Comparison of ENCODE assay signal across 30 cellular contexts in the genomic region with DNA sequence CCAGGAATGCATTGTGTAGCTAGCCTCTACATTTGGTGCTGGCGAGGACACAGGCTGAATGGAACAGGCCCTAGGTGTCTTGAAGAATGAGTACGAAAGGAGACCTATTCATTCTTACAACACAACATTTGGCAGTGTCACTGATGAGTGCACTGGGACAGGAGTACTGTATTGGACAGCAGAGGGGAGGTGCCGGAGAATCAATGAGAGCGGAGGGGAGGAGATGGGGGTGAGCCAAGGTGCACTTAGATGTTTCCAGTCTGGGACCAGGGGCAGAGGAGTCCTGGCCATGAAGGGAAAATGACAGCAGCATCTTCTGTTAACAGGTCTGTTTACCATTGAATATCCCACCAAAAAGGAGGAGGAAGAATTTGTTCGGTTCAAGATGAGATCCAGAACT. TPM values are rescaled to one million over a fixed set of nuclear protein-coding genes. Genes with fewer than 3 reads are reported as not detected.
"Had no signal": no experiment of that assay in that cellular context is flagged by ENCODE, and none has a peak within 500 bp of the region (broad histone marks: within the 10 kb centered on the region; RNA-seq: fewer than 3 reads in every experiment).

No MANE protein-coding gene starts in this region.

- H3K9me3 Mint-ChIP-seq: stimulated activated effector memory CD8-positive, alpha-beta T cell treated with anti-CD3 and anti-CD28 coated beads, Interleukin-12 subunit alpha, Interleukin-12 subunit beta, amount 100 ng/mL, for 72 hours; stimulated activated memory B cell treated with anti-CD40 and anti-IgM and Interleukin-4, amounts not matched to agents 10 μg/mL and 1 μg/mL and 100 μg/mL, for 72 hours; stimulated activated naive B cell treated with anti-CD40 and anti-IgM and Interleukin-4, amounts not matched to agents 10 μg/mL and 1 μg/mL and 100 μg/mL, for 72 hours; stimulated activated naive CD8-positive, alpha-beta T cell treated with anti-CD3 and anti-CD28 coated beads, Interleukin-15, amount 100 ng/mL, for 72 hours; stimulated activated naive CD8-positive, alpha-beta T cell treated with anti-CD3 and anti-CD28 coated beads, Interleukin-15, Interleukin-2, amounts not matched to agents 100 ng/mL and 50 ng/mL, for 24 hours; type B pancreatic cell had no signal

- H3K4me1 ChIP-seq: testis had no signal

- H3K27ac ChIP-seq: stomach, suprapubic skin, testis, thoracic aorta, thyroid gland, tibial artery, tibial nerve, transverse colon, upper lobe of left lung, upper lobe of right lung, vagina had no signal

- DNase-seq: stimulated activated CD4-positive, alpha-beta T cell treated with anti-CD3 and anti-CD28 coated beads, Interleukin-2, amount 100 ng/mL, for 48 hours; stimulated activated CD4-positive, alpha-beta T cell treated with anti-CD3 and anti-CD28 coated beads, Interleukin-4, amount 100 ng/mL, for 1 hour; stimulated activated CD4-positive, alpha-beta T cell treated with anti-CD3 and anti-CD28 coated beads, Interleukin-4, amount 100 ng/mL, for 24 hours; stimulated activated CD4-positive, alpha-beta T cell treated with anti-CD3 and anti-CD28 coated beads, Interleukin-4, amount 100 ng/mL, for 4 hours; stimulated activated CD8-positive, alpha-beta memory T cell treated with anti-CD3 and anti-CD28 coated beads, Interleukin-4, amount 100 ng/mL, for 48 hours; stimulated activated naive B cell treated with anti-CD40 and anti-IgM and Interleukin-4, amounts not matched to agents 10 μg/mL and 1 μg/mL and 100 μg/mL, for 72 hours; stimulated activated naive CD4-positive, alpha-beta T cell; stimulated activated naive CD4-positive, alpha-beta T cell treated with Interleukin-2 at 50 U/mL for 16 hours; stimulated activated naive CD8-positive, alpha-beta T cell treated with anti-CD3 and anti-CD28 coated beads, Interleukin-15, amount 100 ng/mL, for 72 hours; stimulated activated naive CD8-positive, alpha-beta T cell treated with anti-CD3 and anti-CD28 coated beads, Interleukin-15, Interleukin-2, amounts not matched to agents 100 U/mL and 50 U/mL, for 24 hours; stomach; substantia nigra; testis; thyroid gland; tibial artery; transverse colon; trophoblast cell; upper lobe of left lung; upper lobe of right lung; uterus had no signal

- H3K4me1 Mint-ChIP-seq: stimulated activated effector memory CD8-positive, alpha-beta T cell treated with anti-CD3 and anti-CD28 coated beads, Interleukin-12 subunit alpha, Interleukin-12 subunit beta, amount 100 ng/mL, for 72 hours; stimulated activated memory B cell treated with anti-CD40 and anti-IgM and Interleukin-4, amounts not matched to agents 10 μg/mL and 1 μg/mL and 100 μg/mL, for 72 hours; stimulated activated naive B cell treated with anti-CD40 and anti-IgM and Interleukin-4, amounts not matched to agents 10 μg/mL and 1 μg/mL and 100 μg/mL, for 72 hours; stimulated activated naive CD8-positive, alpha-beta T cell treated with anti-CD3 and anti-CD28 coated beads, Interleukin-15, amount 100 ng/mL, for 72 hours had no signal

- H3K36me3 ChIP-seq: stomach, suprapubic skin, thoracic aorta, thyroid gland, tibial artery, transverse colon, upper lobe of left lung, upper lobe of right lung, uterus, vagina had no signal

- H3K4me3 Mint-ChIP-seq: stimulated activated effector memory CD8-positive, alpha-beta T cell treated with anti-CD3 and anti-CD28 coated beads, Interleukin-12 subunit alpha, Interleukin-12 subunit beta, amount 100 ng/mL, for 72 hours; stimulated activated memory B cell treated with anti-CD40 and anti-IgM and Interleukin-4, amounts not matched to agents 10 μg/mL and 1 μg/mL and 100 μg/mL, for 72 hours; stimulated activated naive B cell treated with anti-CD40 and anti-IgM and Interleukin-4, amounts not matched to agents 10 μg/mL and 1 μg/mL and 100 μg/mL, for 72 hours; stimulated activated naive CD8-positive, alpha-beta T cell treated with anti-CD3 and anti-CD28 coated beads, Interleukin-15, amount 100 ng/mL, for 72 hours; stimulated activated naive CD8-positive, alpha-beta T cell treated with anti-CD3 and anti-CD28 coated beads, Interleukin-15, Interleukin-2, amounts not matched to agents 100 ng/mL and 50 ng/mL, for 24 hours; type B pancreatic cell had no signal

- H3K27me3 ChIP-seq: stomach, suprapubic skin, testis, thyroid gland, tibial artery, tibial nerve, transverse colon, upper lobe of left lung, upper lobe of right lung, uterus, vagina had no signal

- ATAC-seq: stimulated activated effector memory CD8-positive, alpha-beta T cell treated with anti-CD3 and anti-CD28 coated beads, Interleukin-12 subunit alpha, Interleukin-12 subunit beta, amount 100 ng/mL, for 72 hours; stimulated activated memory B cell treated with anti-CD40 and anti-IgM and Interleukin-4, amounts not matched to agents 10 μg/mL and 1 μg/mL and 100 μg/mL, for 72 hours; stimulated activated naive B cell treated with anti-CD40 and anti-IgM and Interleukin-4, amounts not matched to agents 10 μg/mL and 1 μg/mL and 100 μg/mL, for 72 hours; stimulated activated naive CD8-positive, alpha-beta T cell treated with anti-CD3 and anti-CD28 coated beads, Interleukin-15, amount 100 ng/mL, for 72 hours; stimulated activated naive CD8-positive, alpha-beta T cell treated with anti-CD3 and anti-CD28 coated beads, Interleukin-15, Interleukin-2, amounts not matched to agents 100 U/mL and 50 U/mL, for 24 hours; upper lobe of right lung had no signal

- H3K27me3 Mint-ChIP-seq: stimulated activated memory B cell treated with anti-CD40 and anti-IgM and Interleukin-4, amounts not matched to agents 10 μg/mL and 1 μg/mL and 100 μg/mL, for 72 hours; stimulated activated naive B cell treated with anti-CD40 and anti-IgM and Interleukin-4, amounts not matched to agents 10 μg/mL and 1 μg/mL and 100 μg/mL, for 72 hours; stimulated activated naive CD8-positive, alpha-beta T cell treated with anti-CD3 and anti-CD28 coated beads, Interleukin-15, amount 100 ng/mL, for 72 hours; stimulated activated naive CD8-positive, alpha-beta T cell treated with anti-CD3 and anti-CD28 coated beads, Interleukin-15, Interleukin-2, amounts not matched to agents 100 ng/mL and 50 ng/mL, for 24 hours had no signal

- H3K4me3 ChIP-seq: stomach, suprapubic skin, testis, thoracic aorta, thyroid gland, tibial artery, tibial nerve, transverse colon, upper lobe of left lung, upper lobe of right lung, uterus, vagina had no signal

- H3K36me3 Mint-ChIP-seq: stimulated activated effector memory CD8-positive, alpha-beta T cell treated with anti-CD3 and anti-CD28 coated beads, Interleukin-12 subunit alpha, Interleukin-12 subunit beta, amount 100 ng/mL, for 72 hours; stimulated activated memory B cell treated with anti-CD40 and anti-IgM and Interleukin-4, amounts not matched to agents 10 μg/mL and 1 μg/mL and 100 μg/mL, for 72 hours; stimulated activated naive B cell treated with anti-CD40 and anti-IgM and Interleukin-4, amounts not matched to agents 10 μg/mL and 1 μg/mL and 100 μg/mL, for 72 hours; type B pancreatic cell had no signal

- H3K9me3 ChIP-seq: stomach, suprapubic skin, testis, thoracic aorta, thyroid gland, tibial artery, tibial nerve, transverse colon, upper lobe of left lung, upper lobe of right lung, uterus, vagina had no signal

- H3K27ac Mint-ChIP-seq: stimulated activated effector memory CD8-positive, alpha-beta T cell treated with anti-CD3 and anti-CD28 coated beads, Interleukin-12 subunit alpha, Interleukin-12 subunit beta, amount 100 ng/mL, for 72 hours; stimulated activated memory B cell treated with anti-CD40 and anti-IgM and Interleukin-4, amounts not matched to agents 10 μg/mL and 1 μg/mL and 100 μg/mL, for 72 hours; stimulated activated naive B cell treated with anti-CD40 and anti-IgM and Interleukin-4, amounts not matched to agents 10 μg/mL and 1 μg/mL and 100 μg/mL, for 72 hours; stimulated activated naive CD8-positive, alpha-beta T cell treated with anti-CD3 and anti-CD28 coated beads, Interleukin-15, amount 100 ng/mL, for 72 hours; stimulated activated naive CD8-positive, alpha-beta T cell treated with anti-CD3 and anti-CD28 coated beads, Interleukin-15, Interleukin-2, amounts not matched to agents 100 ng/mL and 50 ng/mL, for 24 hours; type B pancreatic cell had no signal

RNA-seq across cellular contexts. Expression of gene C3orf20, which starts 53.2 kb away (rescaled TPM):
- total RNA-seq: temporal lobe, thoracic aorta, tibial nerve, transverse colon had no signal
- polyA plus RNA-seq: stomach, urinary bladder had no signal
